Comparison of ENCODE assay signal across 1 cellular context in the genomic region with DNA sequence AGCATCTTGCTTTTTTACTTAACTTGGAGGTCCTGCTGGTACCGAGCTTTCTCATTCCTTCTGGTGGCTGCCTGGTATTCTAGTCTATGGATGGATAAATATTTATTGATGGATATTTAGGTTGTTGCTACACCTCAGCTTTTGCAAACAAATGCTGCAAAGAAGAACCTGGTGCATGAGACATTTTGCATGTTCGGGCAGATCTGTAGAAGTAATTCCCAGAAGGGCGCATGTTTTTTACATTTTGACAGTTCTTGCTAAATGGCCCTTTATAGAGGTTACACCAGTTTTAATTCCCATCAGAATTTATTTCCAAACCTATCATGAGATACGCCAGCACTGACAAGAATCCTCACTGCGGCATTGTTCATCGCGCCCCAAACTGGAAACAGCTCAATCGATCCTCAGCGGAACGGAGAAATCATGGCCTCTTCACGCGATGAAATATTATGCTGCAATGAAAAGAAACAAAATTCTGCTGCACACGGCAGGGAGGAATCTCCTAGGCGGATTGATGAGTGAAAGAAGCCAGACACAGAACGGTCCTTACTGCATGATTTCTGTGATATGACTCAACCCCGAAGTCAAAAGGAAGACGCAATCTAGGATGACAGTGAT.
TF ChIP-seq lines count a peak whose summit lies in the region.

No MANE protein-coding gene starts in this region.

TF ChIP-seq in IMR-90, 13 proteins besides CTCF, POLR2A, EP300 and RAD21:
- TF ChIP-seq RFX5 (IDR thresholded peaks at IDR 0.05; ENCODE audit: low read depth, low read length), result no peak
- no peak for TF ChIP-seq MAZ (IDR thresholded peaks at IDR 0.05; ENCODE audit: borderline replicate concordance, low read depth, low read length)
- no peak for TF ChIP-seq NFE2L2 (IDR thresholded peaks at IDR 0.05; ENCODE audit: low read depth, low read length)
- no peak for TF ChIP-seq CHD1 (IDR thresholded peaks at IDR 0.05; ENCODE audit: low read depth, low read length)
- no peak for TF ChIP-seq MXI1 (IDR thresholded peaks at IDR 0.05; ENCODE audit: borderline replicate concordance, low read depth, low read length)
